Comparison of ENCODE assay signal across 9 cellular contexts in genomic region chr1:42931911-42932422, GRCh38. TPM values are rescaled to one million over a fixed set of nuclear protein-coding genes. Genes with fewer than 3 reads are reported as not detected.
DNase-seq lines count a peak whose midpoint lies in the region; ATAC-seq and TF ChIP-seq lines count a peak whose summit lies in the region.
"Had no signal": no experiment of that assay in that cellular context is flagged by ENCODE, and none has a peak within 500 bp of the region (broad histone marks: within the 10 kb centered on the region; RNA-seq: fewer than 3 reads in every experiment).

No MANE protein-coding gene starts in this region.

- intact Hi-C loops in Caco-2 (cut with micrococcal nuclease; ENCODE audit: unreplicated experiment), result no loop called here
- intact Hi-C loops in prostate gland (cut with DNase I), result loop anchor here (5.0 kb wide), 1 partner anchor 140 kb away; no protein-coding TSS in a partner anchor
- intact Hi-C loops in vagina (cut with DNase I), result no loop called here

- H3K27me3 ChIP-seq in Caco-2 (replicated peaks; ENCODE audit: control insufficient read depth, insufficient read depth, low read length) (no peaks in the 10 kb centered on the region), HUES64 (ENCODE audit: insufficient read depth, low read length) (no peaks in the 10 kb centered on the region), prostate gland (replicated peaks; ENCODE audit: insufficient read depth) (no peaks in the 10 kb centered on the region), vagina (no peaks in the 10 kb centered on the region)
- H3K27me3 ChIP-seq: ovary had no signal

- CTCF ChIA-PET in Caco-2 (lab: Charles Lee), result interaction anchor here (1.9 kb wide), 1 partner anchor 142 kb away, joined by 8 read pairs; no protein-coding TSS in a partner anchor

- peaks cover 100% of the 10 kb centered on the region for H3K36me3 Mint-ChIP-seq in Caco-2 (ENCODE audit: insufficient read depth, unreplicated experiment)

- DNase-seq in Caco-2, result peak in 1 of 2 experiments; percentile 52
- peak; percentile 80 for DNase-seq in activated CD4-positive, alpha-beta T cell treated with anti-CD3 and anti-CD28 coated beads for 48 hours
- peak; percentile 75 for DNase-seq in epithelial cell of esophagus (ENCODE audit: low read depth)
- DNase-seq in prostate gland (ENCODE audit: low spot score), result peak; percentile 69
- DNase-seq in vagina (ENCODE audit: extremely low spot score in 2 of 2), result no peak
- no peak for DNase-seq in cortex of kidney (lab: John Stamatoyannopoulos, UW)

- peak; percentile 42 for ATAC-seq in GM21367 (IDR thresholded peaks at IDR 0.05; ENCODE audit: unreplicated experiment)

- POLR2A ChIA-PET in Caco-2 (lab: Charles Lee), result interaction anchor here (0.5 kb wide), 1 partner anchor 99 kb away, joined by 3 read pairs; no protein-coding TSS in a partner anchor

- no TSS peak for BruUV-seq in Caco-2 (replicated peaks; lab: Mats Ljungman, UMichigan)

- 82% methylated on average over 11 of the region's 11 CpGs for WGBS in HUES64
- 33% methylated on average over 11 of the region's 11 CpGs for WGBS in prostate gland

- peak overlapping the region; percentile 97 for H3K27ac Mint-ChIP-seq in Caco-2 (ENCODE audit: unreplicated experiment)

- TF ChIP-seq CTCF in Caco-2 (IDR thresholded peaks at IDR 0.05; ENCODE audit: insufficient read depth in 1 of 2, low read depth in 1 of 2, low read length in 1 of 2, severe bottlenecking in 1 of 2, unreplicated experiment in 1 of 2) (no peak), epithelial cell of esophagus (IDR thresholded peaks at IDR 0.05; ENCODE audit: insufficient read depth, low read depth, low read length, missing control alignments) (no peak), prostate gland (IDR thresholded peaks at IDR 0.05) (no peak), vagina (IDR thresholded peaks at IDR 0.05) (no peak)

- H3K36me3 ChIP-seq in Caco-2 (ENCODE audit: control insufficient read depth, insufficient read depth, low read length), result peaks cover 20% of the 10 kb centered on the region
- peaks cover 99% of the 10 kb centered on the region for H3K36me3 ChIP-seq in HUES64 (ENCODE audit: insufficient read depth, low read length)
- H3K36me3 ChIP-seq in prostate gland, result peaks cover 10 to 28% of the 10 kb centered on the region in 2 donors
- peaks cover 0 to 33% of the 10 kb centered on the region in 2 donors for H3K36me3 ChIP-seq in vagina
- H3K36me3 ChIP-seq: ovary had no signal

- peak overlapping the region; percentile 36 for H3K4me3 Mint-ChIP-seq in Caco-2 (ENCODE audit: unreplicated experiment)

- H3K4me1 ChIP-seq in Caco-2, result peaks cover 53% of the 10 kb centered on the region
- peaks cover 22% of the 10 kb centered on the region for H3K4me1 ChIP-seq in HUES64 (ENCODE audit: insufficient read depth, low read length)
- H3K4me1 ChIP-seq in prostate gland (replicated peaks), result peaks cover 24% of the 10 kb centered on the region
- peaks cover 61% of the 10 kb centered on the region for H3K4me1 ChIP-seq in vagina

- peaks cover 55% of the 10 kb centered on the region for H3K4me1 Mint-ChIP-seq in Caco-2 (ENCODE audit: low read depth, unreplicated experiment)

- H3K4me3 ChIP-seq in Caco-2 (ENCODE audit: low read depth, low read length) (no peak overlapping the region), HUES64 (ENCODE audit: low read length) (no peak overlapping the region), epithelial cell of esophagus (ENCODE audit: low read length) (no peak overlapping the region), prostate gland (no peak overlapping the region), vagina (no peak overlapping the region)
- H3K4me3 ChIP-seq: ovary had no signal

- H3K27ac ChIP-seq in HUES64 (ENCODE audit: low read depth, low read length) (peak overlapping the region; percentile 51; the same call in 1 of the 2 replicates), prostate gland (peak overlapping the region; percentile 79 to 85), vagina (peak overlapping the region; percentile 63)
- H3K27ac ChIP-seq: ovary had no signal

- no peak overlapping the region; the same call in 1 of the 2 replicates for H3K9ac ChIP-seq in HUES64 (ENCODE audit: low read depth, low read length)

- TF ChIP-seq POLR2A in prostate gland (IDR thresholded peaks at IDR 0.05) (peak; percentile 28), vagina (IDR thresholded peaks at IDR 0.05) (no peak)

- no peaks in the 10 kb centered on the region for H3K27me3 Mint-ChIP-seq in Caco-2 (ENCODE audit: insufficient read depth, unreplicated experiment)

- H3K9me3 Mint-ChIP-seq in Caco-2 (ENCODE audit: unreplicated experiment), result no peaks in the 10 kb centered on the region

- no peaks in the 10 kb centered on the region for H3K9me3 ChIP-seq in Caco-2
- H3K9me3 ChIP-seq in HUES64 (ENCODE audit: insufficient read depth, low read depth, low read length), result no peaks in the 10 kb centered on the region
- H3K9me3 ChIP-seq in prostate gland, result no peaks in the 10 kb centered on the region
- no peaks in the 10 kb centered on the region for H3K9me3 ChIP-seq in vagina
- H3K9me3 ChIP-seq: ovary had no signal

RNA-seq across cellular contexts. Expression of gene SLC2A1, which starts 26.7 kb away (rescaled TPM):
- total RNA-seq in Caco-2 (2022) (422 and 437 TPM in 2 replicates), prostate gland (100 to 1,000 TPM in 1 of 2 donors, 10 to 100 TPM in 1; 83.9 to 159 TPM), vagina (286 TPM)
- polyA plus RNA-seq in HUES64 (2013, experiment 1 of 2), result 201 TPM
- 227 TPM for polyA plus RNA-seq in HUES64 (2013, experiment 2 of 2)

Comparison
In these comparisons a context has a peak if more than half of its experiments do, and no peak if none do; other contexts are left out.
1. DNase-seq: peak in activated CD4-positive, alpha-beta T cell treated with anti-CD3 and anti-CD28 coated beads for 48 hours (single experiment), epithelial cell of esophagus (single experiment) and prostate gland (single experiment); none in vagina (0 of 2) and cortex of kidney (single experiment).
2. Peak in every context shown above with its lines, with median percentiles within 50 percentile points of each other: H3K27ac ChIP-seq.